ENCODE assay signal across 13 cellular contexts in the genomic region with DNA sequence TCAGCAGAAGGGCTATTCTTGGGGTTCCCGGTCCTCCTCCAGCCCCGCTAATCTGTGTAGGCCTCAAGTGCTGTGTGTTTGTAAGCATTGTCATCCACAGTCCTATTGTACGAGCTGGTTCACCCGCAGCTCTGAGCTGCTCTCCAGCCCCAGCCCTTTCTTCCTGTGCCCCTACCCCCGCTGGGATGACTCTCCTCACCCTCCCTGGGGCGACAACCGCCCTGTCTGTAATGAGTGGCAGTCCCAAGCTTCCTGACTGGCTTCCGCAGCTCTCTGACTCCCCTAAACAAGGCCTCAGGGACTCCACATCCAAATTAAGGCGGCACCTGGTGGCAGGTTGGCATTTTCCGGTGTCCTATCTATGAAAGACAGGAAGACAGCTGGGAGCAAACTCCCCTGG. TPM values are rescaled to one million over a fixed set of nuclear protein-coding genes. Genes with fewer than 3 reads are reported as not detected.
DNase-seq lines count a peak whose midpoint lies in the region; ATAC-seq and TF ChIP-seq lines count a peak whose summit lies in the region.
"Had no signal": no experiment of that assay in that cellular context is flagged by ENCODE, and none has a peak within 500 bp of the region (broad histone marks: within the 10 kb centered on the region; RNA-seq: fewer than 3 reads in every experiment).

No MANE protein-coding gene starts in this region.

- no peak overlapping the region for H3K4me3 Mint-ChIP-seq in activated CD8-positive, alpha-beta memory T cell treated with anti-CD3 and anti-CD28 coated beads, Interleukin-2, amount 10 ng/mL, durations not matched to agents 7 days and 5 days
- no peak overlapping the region for H3K4me3 Mint-ChIP-seq in activated T-helper 17 cell treated with anti-CD3 and anti-CD28 coated beads, Interleukin-2, amount 50 U/mL, for 72 hours
- H3K4me3 Mint-ChIP-seq in stimulated activated memory B cell treated with anti-CD40 and anti-IgM and Interleukin-4, amounts not matched to agents 10 μg/mL and 1 μg/mL and 100 μg/mL, for 72 hours, result no peak overlapping the region
- H3K4me3 Mint-ChIP-seq in CD14-positive monocyte, result no peak overlapping the region

- no peaks in the 10 kb centered on the region for H3K36me3 Mint-ChIP-seq in activated CD8-positive, alpha-beta memory T cell treated with anti-CD3 and anti-CD28 coated beads, Interleukin-2, amount 10 ng/mL, durations not matched to agents 7 days and 5 days
- H3K36me3 Mint-ChIP-seq in activated T-helper 17 cell treated with anti-CD3 and anti-CD28 coated beads, Interleukin-2, amount 50 U/mL, for 72 hours (ENCODE audit: low read depth), result peaks cover 7% of the 10 kb centered on the region
- H3K36me3 Mint-ChIP-seq in stimulated activated memory B cell treated with anti-CD40 and anti-IgM and Interleukin-4, amounts not matched to agents 10 μg/mL and 1 μg/mL and 100 μg/mL, for 72 hours, result peaks cover 23% of the 10 kb centered on the region
- peaks cover 4 to 18% of the 10 kb centered on the region in 2 donors for H3K36me3 Mint-ChIP-seq in CD14-positive monocyte

- ATAC-seq in activated CD8-positive, alpha-beta memory T cell treated with anti-CD3 and anti-CD28 coated beads, Interleukin-2, amount 10 ng/mL, durations not matched to agents 7 days and 5 days, result no peak
- ATAC-seq in activated T-helper 17 cell treated with anti-CD3 and anti-CD28 coated beads, Interleukin-2, amount 50 U/mL, for 72 hours (replicated peaks), result no peak
- no peak for ATAC-seq in stimulated activated memory B cell treated with anti-CD40 and anti-IgM and Interleukin-4, amounts not matched to agents 10 μg/mL and 1 μg/mL and 100 μg/mL, for 72 hours
- ATAC-seq in GM21619 (IDR thresholded peaks at IDR 0.05; ENCODE audit: unreplicated experiment), result no peak
- ATAC-seq: heart left ventricle had no signal

- H3K27ac Mint-ChIP-seq in activated CD8-positive, alpha-beta memory T cell treated with anti-CD3 and anti-CD28 coated beads, Interleukin-2, amount 10 ng/mL, durations not matched to agents 7 days and 5 days, result peak overlapping the region; percentile 61
- peak overlapping the region; percentile 80 for H3K27ac Mint-ChIP-seq in activated T-helper 17 cell treated with anti-CD3 and anti-CD28 coated beads, Interleukin-2, amount 50 U/mL, for 72 hours
- peak overlapping the region; percentile 56 for H3K27ac Mint-ChIP-seq in stimulated activated memory B cell treated with anti-CD40 and anti-IgM and Interleukin-4, amounts not matched to agents 10 μg/mL and 1 μg/mL and 100 μg/mL, for 72 hours
- peak overlapping the region in 3 of 7 donors; percentile 32 to 76 (median 50) for H3K27ac Mint-ChIP-seq in CD14-positive monocyte

- no peaks in the 10 kb centered on the region for H3K9me3 Mint-ChIP-seq in activated CD8-positive, alpha-beta memory T cell treated with anti-CD3 and anti-CD28 coated beads, Interleukin-2, amount 10 ng/mL, durations not matched to agents 7 days and 5 days (ENCODE audit: low read depth)
- H3K9me3 Mint-ChIP-seq in activated T-helper 17 cell treated with anti-CD3 and anti-CD28 coated beads, Interleukin-2, amount 50 U/mL, for 72 hours, result no peaks in the 10 kb centered on the region
- H3K9me3 Mint-ChIP-seq in stimulated activated memory B cell treated with anti-CD40 and anti-IgM and Interleukin-4, amounts not matched to agents 10 μg/mL and 1 μg/mL and 100 μg/mL, for 72 hours, result no peaks in the 10 kb centered on the region
- H3K9me3 Mint-ChIP-seq in CD14-positive monocyte, result peaks cover 0 to 7% (median 0%) of the 10 kb centered on the region in 7 donors

- no peak for TF ChIP-seq CTCF in CD14-positive monocyte (IDR thresholded peaks at IDR 0.05)

- no peaks in the 10 kb centered on the region for H3K27me3 Mint-ChIP-seq in activated CD8-positive, alpha-beta memory T cell treated with anti-CD3 and anti-CD28 coated beads, Interleukin-2, amount 10 ng/mL, durations not matched to agents 7 days and 5 days
- no peaks in the 10 kb centered on the region for H3K27me3 Mint-ChIP-seq in activated T-helper 17 cell treated with anti-CD3 and anti-CD28 coated beads, Interleukin-2, amount 50 U/mL, for 72 hours
- no peaks in the 10 kb centered on the region for H3K27me3 Mint-ChIP-seq in stimulated activated memory B cell treated with anti-CD40 and anti-IgM and Interleukin-4, amounts not matched to agents 10 μg/mL and 1 μg/mL and 100 μg/mL, for 72 hours
- peaks cover 1 to 2% (median 2%) of the 10 kb centered on the region in 3 donors for H3K27me3 Mint-ChIP-seq in CD14-positive monocyte (ENCODE audit: low read depth in 3 of 3)

- DNase-seq in activated CD8-positive, alpha-beta memory T cell treated with anti-CD3 and anti-CD28 coated beads, Interleukin-2, amount 10 ng/mL, durations not matched to agents 7 days and 5 days, result no peak
- no peak for DNase-seq in activated CD8-positive, alpha-beta memory T cell treated with anti-CD3 and anti-CD28 coated beads for 24 hours
- DNase-seq in NCI-H1436 (lab: John Stamatoyannopoulos, UW) (peak; percentile 77), CD14-positive monocyte (ENCODE audit: low spot score) (no peak), HUDEP-2 (lab: John Stamatoyannopoulos, UW; ENCODE audit: unreplicated experiment in 76 of 76) (no peak)
- DNase-seq: heart left ventricle, NCI-H446 treated with DMSO at 0.1 percent for 48 hours, testis had no signal

- peaks cover 25% of the 10 kb centered on the region for H3K4me1 Mint-ChIP-seq in activated CD8-positive, alpha-beta memory T cell treated with anti-CD3 and anti-CD28 coated beads, Interleukin-2, amount 10 ng/mL, durations not matched to agents 7 days and 5 days
- peaks cover 19% of the 10 kb centered on the region for H3K4me1 Mint-ChIP-seq in activated T-helper 17 cell treated with anti-CD3 and anti-CD28 coated beads, Interleukin-2, amount 50 U/mL, for 72 hours
- peaks cover 22% of the 10 kb centered on the region for H3K4me1 Mint-ChIP-seq in stimulated activated memory B cell treated with anti-CD40 and anti-IgM and Interleukin-4, amounts not matched to agents 10 μg/mL and 1 μg/mL and 100 μg/mL, for 72 hours
- peaks cover 30% of the 10 kb centered on the region for H3K4me1 Mint-ChIP-seq in CD14-positive monocyte

- intact Hi-C loops in CD14-positive monocyte (cut with micrococcal nuclease), result no loop called here

- CTCF ChIA-PET in activated CD8-positive, alpha-beta memory T cell treated with anti-CD3 and anti-CD28 coated beads, Interleukin-2, amount 10 ng/mL, durations not matched to agents 7 days and 5 days (lab: Charles Lee), result interaction anchor here (0.6 to 3.2 kb wide), 9 partner anchors 9 to 198 kb away, joined by 3 to 16 read pairs (median 4); no protein-coding TSS in a partner anchor

RNA-seq across cellular contexts. Expression of a gene that starts 45.8 kb away (rescaled TPM):
- total RNA-seq in activated CD8-positive, alpha-beta memory T cell treated with anti-CD3 and anti-CD28 coated beads, Interleukin-2, amount 10 ng/mL, durations not matched to agents 7 days and 5 days, result not detected
- not detected for total RNA-seq in activated T-helper 17 cell treated with anti-CD3 and anti-CD28 coated beads, Interleukin-2, amount 50 U/mL, for 72 hours
- not detected for polyA plus RNA-seq in CD14-positive monocyte
- total RNA-seq: cerebellum had no signal
- polyA plus RNA-seq: AG04450 had no signal

RNA-seq across cellular contexts. Expression of a gene that starts 50.4 kb away (rescaled TPM):
- 10 to 100 TPM in 1 of 2 experiments, 1 to 10 TPM in 1; 6.7 to 13.2 TPM for total RNA-seq in activated CD8-positive, alpha-beta memory T cell treated with anti-CD3 and anti-CD28 coated beads, Interleukin-2, amount 10 ng/mL, durations not matched to agents 7 days and 5 days
- total RNA-seq in activated T-helper 17 cell treated with anti-CD3 and anti-CD28 coated beads, Interleukin-2, amount 50 U/mL, for 72 hours, result 1 to 10 TPM; 3.1 to 8.2 TPM
- polyA plus RNA-seq in CD14-positive monocyte, result 1 to 10 TPM; 3.5 to 5.2 TPM
